In the genomic region with DNA sequence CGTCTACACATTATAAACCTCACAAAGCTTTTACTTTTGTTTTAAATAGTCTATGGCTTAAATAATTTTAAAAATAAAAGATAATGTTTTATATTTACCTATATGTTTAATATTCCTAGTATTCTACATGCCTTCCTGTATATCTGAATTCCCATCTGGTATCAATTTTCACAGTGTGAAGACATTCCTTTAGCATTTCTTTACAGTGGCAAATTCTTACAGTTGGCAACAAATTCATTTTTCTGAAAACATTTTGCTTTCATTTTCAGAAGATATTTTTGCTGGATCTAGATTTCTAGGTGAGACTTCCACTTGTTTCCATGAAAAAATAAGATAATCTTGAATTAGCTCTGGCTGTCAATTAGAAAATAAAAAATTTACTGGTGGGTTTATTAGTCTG, we compare ENCODE assay signal across 24 cellular contexts.
"Had no signal": no experiment of that assay in that cellular context is flagged by ENCODE, and none has a peak within 500 bp of the region (broad histone marks: within the 10 kb centered on the region; RNA-seq: fewer than 3 reads in every experiment).

No MANE protein-coding gene starts in this region.

- H3K4me1 ChIP-seq: esophagus muscularis mucosa, foreskin keratinocyte, gastroesophageal sphincter, heart left ventricle, parathyroid adenoma, right lobe of liver, tibial nerve, upper lobe of left lung had no signal

- DNase-seq: dermis blood vessel endothelial cell; effector memory CD4-positive, alpha-beta T cell; foreskin keratinocyte; heart left ventricle; kidney; mucosa of descending colon; naive B cell; right lobe of liver; small intestine; stimulated activated CD4-positive, alpha-beta T cell treated with anti-CD3 and anti-CD28 coated beads, Interleukin-15, amount 100 ng/mL, for 24 hours; stimulated activated CD4-positive, alpha-beta T cell treated with anti-CD3 and anti-CD28 coated beads, Interleukin-2, amount 100 ng/mL, for 48 hours; stimulated activated naive B cell treated with anti-CD40 and anti-IgM and Interleukin-4, amounts not matched to agents 10 μg/mL and 1 μg/mL and 100 μg/mL, for 72 hours; upper lobe of left lung had no signal

- H3K9me3 ChIP-seq: mucosa of descending colon, neutrophil, right lobe of liver, upper lobe of left lung had no signal

- H3K27me3 ChIP-seq: esophagus muscularis mucosa, foreskin keratinocyte, gastroesophageal sphincter, heart left ventricle, hepatocyte, neutrophil, right lobe of liver, tibial nerve, upper lobe of left lung had no signal

- H3K4me3 ChIP-seq: coronary artery, esophagus muscularis mucosa, gastroesophageal sphincter, heart left ventricle, hepatocyte, lung, mucosa of descending colon, right lobe of liver, thoracic aorta, tibial nerve, upper lobe of left lung had no signal

- FAIRE-seq: endothelial cell of umbilical vein, small intestine, urothelium cell line had no signal

- H3K36me3 ChIP-seq: esophagus muscularis mucosa, gastroesophageal sphincter, heart left ventricle, neutrophil, right lobe of liver, thoracic aorta, tibial nerve, upper lobe of left lung had no signal

- H3K9ac ChIP-seq: parathyroid adenoma had no signal
